Comparison of ENCODE assay signal across 17 cellular contexts in the genomic region with DNA sequence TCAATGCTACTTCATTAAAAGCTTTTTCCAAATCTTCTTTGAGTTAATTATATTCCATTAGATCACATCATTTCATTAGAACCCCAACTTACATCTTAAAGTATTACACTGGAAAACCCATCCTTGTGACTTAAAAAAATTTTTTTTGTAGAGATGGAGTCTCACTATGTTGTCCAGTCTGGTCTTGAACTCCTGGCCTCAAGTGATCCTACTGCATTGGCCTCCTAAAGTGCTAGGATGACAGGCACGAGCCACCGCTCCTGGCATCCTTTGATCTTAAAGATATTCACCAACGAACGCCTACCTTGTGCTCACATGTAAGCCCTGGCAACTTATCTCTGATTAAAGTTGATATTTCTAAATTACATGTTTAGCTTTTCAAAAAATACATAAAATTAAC. TPM values are rescaled to one million over a fixed set of nuclear protein-coding genes. Genes with fewer than 3 reads are reported as not detected.
"Had no signal": no experiment of that assay in that cellular context is flagged by ENCODE, and none has a peak within 500 bp of the region (broad histone marks: within the 10 kb centered on the region; RNA-seq: fewer than 3 reads in every experiment).

No MANE protein-coding gene starts in this region.

- H3K27ac Mint-ChIP-seq: dendritic cell treated with granulocyte-macrophage colony-stimulating factor and Interleukin-4, amounts not matched to agents 40 ng/mL and 50 ng/mL, for 4 days; effector memory CD8-positive, alpha-beta T cell; naive thymus-derived CD4-positive, alpha-beta T cell; nephron progenitor cell; stimulated activated memory B cell treated with anti-CD40 and anti-IgM and Interleukin-4, amounts not matched to agents 10 μg/mL and 1 μg/mL and 100 μg/mL, for 72 hours; stimulated activated naive CD8-positive, alpha-beta T cell treated with anti-CD3 and anti-CD28 coated beads, Interleukin-15, Interleukin-2, amounts not matched to agents 100 ng/mL and 50 ng/mL, for 24 hours had no signal

- H3K4me3 Mint-ChIP-seq: dendritic cell treated with granulocyte-macrophage colony-stimulating factor and Interleukin-4, amounts not matched to agents 40 ng/mL and 50 ng/mL, for 4 days; effector memory CD8-positive, alpha-beta T cell; naive thymus-derived CD4-positive, alpha-beta T cell; nephron progenitor cell; stimulated activated memory B cell treated with anti-CD40 and anti-IgM and Interleukin-4, amounts not matched to agents 10 μg/mL and 1 μg/mL and 100 μg/mL, for 72 hours; stimulated activated naive CD8-positive, alpha-beta T cell treated with anti-CD3 and anti-CD28 coated beads, Interleukin-15, Interleukin-2, amounts not matched to agents 100 ng/mL and 50 ng/mL, for 24 hours had no signal

- ATAC-seq: effector memory CD8-positive, alpha-beta T cell; foreskin keratinocyte; heart left ventricle; naive thymus-derived CD4-positive, alpha-beta T cell; stimulated activated memory B cell treated with anti-CD40 and anti-IgM and Interleukin-4, amounts not matched to agents 10 μg/mL and 1 μg/mL and 100 μg/mL, for 72 hours had no signal

- H3K27ac ChIP-seq: foreskin keratinocyte, heart left ventricle, right atrium auricular region had no signal

- H3K27me3 ChIP-seq: foreskin keratinocyte, heart left ventricle, right atrium auricular region, tibial nerve had no signal

- H3K4me3 ChIP-seq: heart left ventricle, right atrium auricular region, tibial nerve had no signal

- DNase-seq: cerebellar nuclear complex; effector memory CD8-positive, alpha-beta T cell; erythroblast; foreskin keratinocyte; heart left ventricle; hypothalamus; kidney glomerular epithelial cell; naive thymus-derived CD4-positive, alpha-beta T cell; nephron progenitor cell; posterior cingulate gyrus; stimulated activated CD4-positive, alpha-beta T cell treated with anti-CD3 and anti-CD28 coated beads, Interleukin-4, amount 100 ng/mL, for 24 hours had no signal

- H3K9me3 ChIP-seq: heart left ventricle, right atrium auricular region, tibial nerve had no signal

- H3K27me3 Mint-ChIP-seq: dendritic cell treated with granulocyte-macrophage colony-stimulating factor and Interleukin-4, amounts not matched to agents 40 ng/mL and 50 ng/mL, for 4 days; effector memory CD8-positive, alpha-beta T cell; naive thymus-derived CD4-positive, alpha-beta T cell; stimulated activated memory B cell treated with anti-CD40 and anti-IgM and Interleukin-4, amounts not matched to agents 10 μg/mL and 1 μg/mL and 100 μg/mL, for 72 hours; stimulated activated naive CD8-positive, alpha-beta T cell treated with anti-CD3 and anti-CD28 coated beads, Interleukin-15, Interleukin-2, amounts not matched to agents 100 ng/mL and 50 ng/mL, for 24 hours had no signal

- H3K9me3 Mint-ChIP-seq: dendritic cell treated with granulocyte-macrophage colony-stimulating factor and Interleukin-4, amounts not matched to agents 40 ng/mL and 50 ng/mL, for 4 days; effector memory CD8-positive, alpha-beta T cell; naive thymus-derived CD4-positive, alpha-beta T cell; nephron progenitor cell; stimulated activated memory B cell treated with anti-CD40 and anti-IgM and Interleukin-4, amounts not matched to agents 10 μg/mL and 1 μg/mL and 100 μg/mL, for 72 hours; stimulated activated naive CD8-positive, alpha-beta T cell treated with anti-CD3 and anti-CD28 coated beads, Interleukin-15, Interleukin-2, amounts not matched to agents 100 ng/mL and 50 ng/mL, for 24 hours had no signal

RNA-seq across cellular contexts. Expression of a gene that starts 32.3 kb away (rescaled TPM):
- total RNA-seq: mononuclear cell; naive thymus-derived CD4-positive, alpha-beta T cell; right atrium auricular region had no signal
- polyA plus RNA-seq: naive thymus-derived CD4-positive, alpha-beta T cell had no signal
